Comparison of ENCODE assay signal across 12 cellular contexts in genomic region chr9:21770877-21771560, GRCh38. TPM values are rescaled to one million over a fixed set of nuclear protein-coding genes. Genes with fewer than 3 reads are reported as not detected.
DNase-seq lines count a peak whose midpoint lies in the region; ATAC-seq and TF ChIP-seq lines count a peak whose summit lies in the region.
"Had no signal": no experiment of that assay in that cellular context is flagged by ENCODE, and none has a peak within 500 bp of the region (broad histone marks: within the 10 kb centered on the region; RNA-seq: fewer than 3 reads in every experiment).

No MANE protein-coding gene starts in this region.

- TF ChIP-seq CTCF in osteoblast (IDR thresholded peaks at IDR 0.05; ENCODE audit: extremely low read depth, low read depth, low read length) = no peak

- no peaks in the 10 kb centered on the region for H3K27me3 ChIP-seq in osteoblast (ENCODE audit: insufficient read depth, low read length)

- peak overlapping the region; percentile 67 for H3K4me2 ChIP-seq in osteoblast (ENCODE audit: insufficient read depth, low read length)

- peak overlapping the region; percentile 82 for H3K27ac ChIP-seq in osteoblast (ENCODE audit: low read depth, low read length)

- H3K4me3 ChIP-seq in osteoblast (ENCODE audit: insufficient read depth, low read length) = peak overlapping the region; percentile 21

- no peaks in the 10 kb centered on the region for H3K9me3 ChIP-seq in osteoblast (ENCODE audit: low read depth, low read length)

- H4K20me1 ChIP-seq in osteoblast (ENCODE audit: insufficient read depth, low read length) = no peaks in the 10 kb centered on the region

- H3K4me1 ChIP-seq in osteoblast (ENCODE audit: insufficient read depth, low read length) = peaks cover 11% of the 10 kb centered on the region

- peak overlapping the region; percentile 64 for H2AFZ ChIP-seq in osteoblast (ENCODE audit: low read length)

- H3K79me2 ChIP-seq in osteoblast (ENCODE audit: insufficient read depth, low read length) = no peaks in the 10 kb centered on the region

- ATAC-seq in esophagus mucosa (peak; percentile 93), GM21367 (IDR thresholded peaks at IDR 0.05; ENCODE audit: unreplicated experiment) (no peak)
- ATAC-seq: effector memory CD8-positive, alpha-beta T cell; natural killer cell treated with Interleukin-12 subunit alpha and Interleukin-12 subunit beta and Interleukin-15 and Interleukin-18, amount 100 ng/mL, for 72 hours had no signal

- no peaks in the 10 kb centered on the region for H3K36me3 ChIP-seq in osteoblast (ENCODE audit: insufficient read depth, low read length)

- peak; percentile 86 for DNase-seq in EH (ENCODE audit: low read depth)
- DNase-seq in NCI-H226 = peak; percentile 53
- DNase-seq in osteoblast (ENCODE audit: insufficient read length, low spot score, missing footprints) = peak; percentile 80
- DNase-seq in NCI-H187 treated with DMSO at 0.1 percent for 48 hours (lab: John Stamatoyannopoulos, UW) = no peak
- DNase-seq in NCI-H524 treated with DMSO at 0.1 percent for 48 hours (lab: John Stamatoyannopoulos, UW) = no peak
- DNase-seq in NCI-H2196 (lab: John Stamatoyannopoulos, UW; ENCODE audit: unreplicated experiment) = no peak
- DNase-seq: activated CD4-positive, alpha-beta T cell treated with anti-CD3 and anti-CD28 coated beads, Interleukin-2, amount 50 U/mL, for 1 hour; effector memory CD8-positive, alpha-beta T cell; NCI-H774 had no signal

RNA-seq across cellular contexts. Expression of gene MTAP, which starts 31.4 kb away (rescaled TPM):
- total RNA-seq in esophagus mucosa (50.5 TPM), osteoblast (30.4 and 35.9 TPM in 2 replicates)

Comparison
In these comparisons a context has a peak if more than half of its experiments do, and no peak if none do; other contexts are left out.
1. DNase-seq: peak in EH (single experiment), NCI-H226 (single experiment) and osteoblast (single experiment); none in NCI-H187 treated with DMSO at 0.1 percent for 48 hours (single experiment), NCI-H524 treated with DMSO at 0.1 percent for 48 hours (single experiment) and NCI-H2196 (single experiment).